ENCODE assay signal across 12 cellular contexts in genomic region chr7:139838276-139838675, GRCh38. TPM values are rescaled to one million over a fixed set of nuclear protein-coding genes. Genes with fewer than 3 reads are reported as not detected.
DNase-seq lines count a peak whose midpoint lies in the region; ATAC-seq and TF ChIP-seq lines count a peak whose summit lies in the region.
"Had no signal": no experiment of that assay in that cellular context is flagged by ENCODE, and none has a peak within 500 bp of the region (broad histone marks: within the 10 kb centered on the region; RNA-seq: fewer than 3 reads in every experiment).

No MANE protein-coding gene starts in this region.

- peak; percentile 9 for DNase-seq in Karpas-422
- no peak for DNase-seq in natural killer cell
- DNase-seq in HuH-7.5 (ENCODE audit: low spot score): no peak
- DNase-seq in NCI-H1105 treated with DMSO at 0.1 percent for 48 hours (lab: John Stamatoyannopoulos, UW): no peak
- no peak for DNase-seq in NCI-H2029 (lab: John Stamatoyannopoulos, UW)
- DNase-seq: Caco-2; CD8-positive, alpha-beta memory T cell; GOT3; H9 had no signal

- H3K9ac ChIP-seq in Karpas-422 (ENCODE audit: low read length): no peak overlapping the region
- H3K9ac ChIP-seq: BLaER1 had no signal

- H3K27me3 Mint-ChIP-seq in dendritic cell treated with granulocyte-macrophage colony-stimulating factor and Interleukin-4, amounts not matched to agents 40 ng/mL and 50 ng/mL, for 4 days: no peaks in the 10 kb centered on the region
- H3K27me3 Mint-ChIP-seq in natural killer cell (ENCODE audit: low read depth in 2 of 2): no peaks in the 10 kb centered on the region

- no peak overlapping the region for H3K4me3 ChIP-seq in Karpas-422 (ENCODE audit: low read length)
- H3K4me3 ChIP-seq: BLaER1 had no signal

- H4K20me1 ChIP-seq in Karpas-422 (ENCODE audit: insufficient read depth, low read depth, low read length): no peaks in the 10 kb centered on the region
- H4K20me1 ChIP-seq: BLaER1 had no signal

- no peak overlapping the region for H2AFZ ChIP-seq in Karpas-422 (ENCODE audit: low read length)

- no peaks in the 10 kb centered on the region for H3K27me3 ChIP-seq in Karpas-422 (ENCODE audit: low read length)
- H3K27me3 ChIP-seq: BLaER1 had no signal

- no peaks in the 10 kb centered on the region for H3K4me1 ChIP-seq in Karpas-422 (ENCODE audit: low read length)
- H3K4me1 ChIP-seq: Caco-2 had no signal

- peaks cover 40% of the 10 kb centered on the region for H3K9me3 Mint-ChIP-seq in dendritic cell treated with granulocyte-macrophage colony-stimulating factor and Interleukin-4, amounts not matched to agents 40 ng/mL and 50 ng/mL, for 4 days
- H3K9me3 Mint-ChIP-seq in natural killer cell: peaks cover 5 to 14% of the 10 kb centered on the region in 2 donors

- no peaks in the 10 kb centered on the region for H3K9me2 ChIP-seq in Karpas-422 (replicated peaks; ENCODE audit: insufficient read depth, low read length)

- no peaks in the 10 kb centered on the region for H3K36me3 ChIP-seq in Karpas-422 (ENCODE audit: insufficient read depth, low read length)
- H3K36me3 ChIP-seq: BLaER1 had no signal

- no peaks in the 10 kb centered on the region for H3K9me3 ChIP-seq in Karpas-422 (ENCODE audit: low read length)

- no peak for ATAC-seq in natural killer cell
- ATAC-seq in GM21390 (IDR thresholded peaks at IDR 0.05; ENCODE audit: unreplicated experiment): no peak

- intact Hi-C loops in dendritic cell treated with granulocyte-macrophage colony-stimulating factor and Interleukin-4, amounts not matched to agents 40 ng/mL and 50 ng/mL, for 4 days (cut with micrococcal nuclease): no loop called here
- intact Hi-C loops in natural killer cell (cut with micrococcal nuclease): no loop called here

- H3K4me1 Mint-ChIP-seq in dendritic cell treated with granulocyte-macrophage colony-stimulating factor and Interleukin-4, amounts not matched to agents 40 ng/mL and 50 ng/mL, for 4 days (ENCODE audit: low read depth): peaks cover 83% of the 10 kb centered on the region
- peaks cover 65 to 71% of the 10 kb centered on the region in 2 donors for H3K4me1 Mint-ChIP-seq in natural killer cell
- H3K4me1 Mint-ChIP-seq: H9 had no signal

- peak overlapping the region; percentile 47 for H3K27ac Mint-ChIP-seq in dendritic cell treated with granulocyte-macrophage colony-stimulating factor and Interleukin-4, amounts not matched to agents 40 ng/mL and 50 ng/mL, for 4 days
- H3K27ac Mint-ChIP-seq in natural killer cell: peak overlapping the region; percentile 25 to 78
- H3K27ac Mint-ChIP-seq: H9 had no signal

- no peak overlapping the region for H3K27ac ChIP-seq in Karpas-422 (ENCODE audit: low read length)
- H3K27ac ChIP-seq: BLaER1 had no signal

- no peak overlapping the region for H3K4me3 Mint-ChIP-seq in dendritic cell treated with granulocyte-macrophage colony-stimulating factor and Interleukin-4, amounts not matched to agents 40 ng/mL and 50 ng/mL, for 4 days
- no peak overlapping the region for H3K4me3 Mint-ChIP-seq in natural killer cell
- H3K4me3 Mint-ChIP-seq: CD8-positive, alpha-beta memory T cell; H9 had no signal

- H3K36me3 Mint-ChIP-seq in dendritic cell treated with granulocyte-macrophage colony-stimulating factor and Interleukin-4, amounts not matched to agents 40 ng/mL and 50 ng/mL, for 4 days (ENCODE audit: low read depth): peaks cover 99% of the 10 kb centered on the region
- no peaks in the 10 kb centered on the region for H3K36me3 Mint-ChIP-seq in natural killer cell

- TF ChIP-seq CTCF in natural killer cell (IDR thresholded peaks at IDR 0.05): no peak

- no peaks in the 10 kb centered on the region for H3K79me2 ChIP-seq in Karpas-422 (ENCODE audit: low read length)

- H3K4me2 ChIP-seq in Karpas-422 (ENCODE audit: low read depth, low read length, poor library complexity, severe bottlenecking): no peak overlapping the region
- H3K4me2 ChIP-seq: BLaER1 had no signal

RNA-seq across cellular contexts. Expression of gene TBXAS1, which starts 9.2 kb away (rescaled TPM):
- total RNA-seq in Karpas-422 (2014; rRNA removed; shearing (Covaris generic); ENCODE audit: low replicate concordance): not detected in 2 replicates
- total RNA-seq in natural killer cell: 100 to 1,000 TPM in 1 of 3 donors, 10 to 100 TPM in 2; 72.7 to 110 (median 88.7) TPM

Comparison
In these comparisons a context has a peak if more than half of its experiments do, and no peak if none do; other contexts are left out.
1. RNA of gene TBXAS1, which starts 9.2 kb away (total RNA-seq): 72.7 to 110 TPM in natural killer cell; not detected in Karpas-422; every median in the first group is over 10 times any median in the second.